8 cellular contexts compared by ENCODE assay signal in genomic region chr2:20223345-20224190, GRCh38. TPM values are rescaled to one million over a fixed set of nuclear protein-coding genes. Genes with fewer than 3 reads are reported as not detected.
DNase-seq lines count a peak whose midpoint lies in the region; ATAC-seq lines count a peak whose summit lies in the region.

No MANE protein-coding gene starts in this region.

- H4K91ac ChIP-seq in neuronal stem cell (ENCODE audit: low read depth, low read length, poor library complexity): peak overlapping the region; percentile 61

- H3K4me1 ChIP-seq in HUES48 (ENCODE audit: control insufficient read depth, insufficient read depth, low read length) (peaks cover 25% of the 10 kb centered on the region), neuronal stem cell (ENCODE audit: control insufficient read depth in 2 of 2, insufficient read depth in 1 of 2, low read depth in 1 of 2, low read length in 2 of 2) (peaks cover 13 to 21% of the 10 kb centered on the region in 2 donors)

- H3K4me3 ChIP-seq in HUES48 (ENCODE audit: low read depth, low read length) (peak overlapping the region; percentile 76), neuronal stem cell (ENCODE audit: low read length in 2 of 2) (peak overlapping the region; percentile 84 to 90)

- H3K4me2 ChIP-seq in neuronal stem cell (ENCODE audit: insufficient read depth, low read length, poor library complexity, severe bottlenecking): peak overlapping the region; percentile 85

- H3K79me1 ChIP-seq in neuronal stem cell (ENCODE audit: low read depth, low read length): peaks cover 24% of the 10 kb centered on the region

- H2AFZ ChIP-seq in neuronal stem cell (ENCODE audit: low read length): peak overlapping the region; percentile 98

- H3K9me3 ChIP-seq in HUES48 (ENCODE audit: control insufficient read depth, insufficient read depth, low read length): no peaks in the 10 kb centered on the region
- H3K9me3 ChIP-seq in neuronal stem cell (replicated peaks in 1 of 2; ENCODE audit: control insufficient read depth in 2 of 2, insufficient read depth in 1 of 2, low read depth in 1 of 2, low read length in 2 of 2): no peaks in the 10 kb centered on the region

- peaks cover 7% of the 10 kb centered on the region; the same call in 1 of the 2 replicates for H3K36me3 ChIP-seq in HUES48 (ENCODE audit: control insufficient read depth, insufficient read depth, low read length)
- peaks cover 10 to 35% of the 10 kb centered on the region in 2 donors for H3K36me3 ChIP-seq in neuronal stem cell (replicated peaks in 1 of 2; ENCODE audit: control insufficient read depth in 2 of 2, insufficient read depth in 2 of 2, low read length in 2 of 2)

- no peak overlapping the region for H4K8ac ChIP-seq in neuronal stem cell (ENCODE audit: low read depth, low read length)

- H3K18ac ChIP-seq in neuronal stem cell (ENCODE audit: low read length): peak overlapping the region; percentile 99

- H3K14ac ChIP-seq in neuronal stem cell (ENCODE audit: low read length): peak overlapping the region; percentile 58

- peak overlapping the region; percentile 61 for H3K9ac ChIP-seq in HUES48 (ENCODE audit: low read depth, low read length)
- H3K9ac ChIP-seq in neuronal stem cell (ENCODE audit: low read depth, low read length, poor library complexity): peak overlapping the region; percentile 97

- ATAC-seq in GM18868 (IDR thresholded peaks at IDR 0.05; ENCODE audit: unreplicated experiment): peak; percentile 28

- no peak overlapping the region for H2BK12ac ChIP-seq in neuronal stem cell (ENCODE audit: low read length)

- peak overlapping the region; percentile 99 for H2BK5ac ChIP-seq in neuronal stem cell (ENCODE audit: low read length)

- peak overlapping the region; percentile 91 for H3K4ac ChIP-seq in neuronal stem cell (ENCODE audit: low read length)

- DNase-seq in AG20443 (ENCODE audit: low spot score) (peak; percentile 87), SW480 (ENCODE audit: low spot score) (peak; percentile 73), fibroblast of peridontal ligament (ENCODE audit: extremely low read depth) (peak; percentile 47), neuronal stem cell (ENCODE audit: low spot score) (peak; percentile 56), SKM-1 treated with dmso at 0.1 percent for 144 hours (lab: John Stamatoyannopoulos, UW; ENCODE audit: unreplicated experiment) (no peak), mesenteric fat pad (ENCODE audit: low spot score) (no peak)

- peak overlapping the region; percentile 80 for H2AK5ac ChIP-seq in neuronal stem cell (ENCODE audit: low read depth, low read length)

- H3K27me3 ChIP-seq in HUES48 (ENCODE audit: control insufficient read depth, insufficient read depth, low read length) (peaks cover 11% of the 10 kb centered on the region), neuronal stem cell (ENCODE audit: control insufficient read depth in 3 of 3, insufficient read depth in 3 of 3, low read depth in 1 of 3, low read length in 3 of 3) (peaks cover 0 to 5% (median 0%) of the 10 kb centered on the region in 3 experiments)

- H3K23ac ChIP-seq in neuronal stem cell (ENCODE audit: low read depth, low read length, poor library complexity): peak overlapping the region; percentile 90

- peak overlapping the region; percentile 75 for H2BK15ac ChIP-seq in neuronal stem cell (ENCODE audit: low read length)

- peak overlapping the region; percentile 90 for H2BK120ac ChIP-seq in neuronal stem cell (ENCODE audit: low read depth, low read length)

- WGBS in neuronal stem cell (ENCODE audit: extremely low coverage in 2 of 2, insufficient read length in 2 of 2, insufficient replicate concordance in 1 of 2), 2 donors: no CpG with 5 or more reads among the region's 71 CpGs

- peak overlapping the region; percentile 60 for H3K27ac ChIP-seq in HUES48 (ENCODE audit: low read depth, low read length)
- peak overlapping the region; percentile 74 for H3K27ac ChIP-seq in neuronal stem cell (replicated peaks; ENCODE audit: low read length)

RNA-seq across cellular contexts. Expression of gene SDC1, which starts 1.4 kb away (rescaled TPM):
- 45.3 TPM for polyA plus RNA-seq in neuronal stem cell (2013, experiment 1 of 2)
- polyA plus RNA-seq in neuronal stem cell (2013, experiment 2 of 2): 48.1 TPM
- total RNA-seq in mesenteric fat pad: 2.3 TPM

Comparison
In these comparisons a context has a peak if more than half of its experiments do, and no peak if none do; other contexts are left out.
1. DNase-seq: peak in AG20443 (single experiment), SW480 (single experiment), fibroblast of peridontal ligament (single experiment) and neuronal stem cell (single experiment); none in SKM-1 treated with dmso at 0.1 percent for 144 hours (single experiment) and mesenteric fat pad (single experiment).